ENCODE assay signal across 34 cellular contexts in genomic region chr3:52813810-52814209, GRCh38. TPM values are rescaled to one million over a fixed set of nuclear protein-coding genes. Genes with fewer than 3 reads are reported as not detected.
"Had no signal": no experiment of that assay in that cellular context is flagged by ENCODE, and none has a peak within 500 bp of the region (broad histone marks: within the 10 kb centered on the region; RNA-seq: fewer than 3 reads in every experiment).

No MANE protein-coding gene starts in this region.

- H3K27me3 ChIP-seq: ascending aorta, breast epithelium, cardiac muscle cell, colonic mucosa, esophagus squamous epithelium, gastroesophageal sphincter had no signal

- ATAC-seq: activated T-cell treated with anti-CD3 and anti-CD28 coated beads, Interleukin-2, amount 50 U/mL, for 72 hours; gastroesophageal sphincter had no signal

- H3K36me3 Mint-ChIP-seq: activated naive CD4-positive, alpha-beta T cell treated with anti-CD3 and anti-CD28 coated beads, Interleukin-2, amount 50 U/mL, for 24 hours; activated naive CD8-positive, alpha-beta T cell treated with anti-CD3 and anti-CD28 coated beads, Interleukin-2, amount 10 ng/mL, durations not matched to agents 7 days and 5 days; brain had no signal

- DNase-seq: activated CD4-positive, alpha-beta memory T cell treated with anti-CD3 and anti-CD28 coated beads, Interleukin-2, amount 10 ng/mL, durations not matched to agents 7 days and 5 days; activated CD4-positive, alpha-beta T cell treated with anti-CD3 and anti-CD28 coated beads for 1 hour; activated CD4-positive, alpha-beta T cell treated with anti-CD3 and anti-CD28 coated beads for 4 hours; activated CD4-positive, alpha-beta T cell treated with anti-CD3 and anti-CD28 coated beads, Interleukin-2, amount 10 ng/mL, durations not matched to agents 7 days and 5 days; activated CD4-positive, alpha-beta T cell treated with anti-CD3 and anti-CD28 coated beads, Interleukin-2, amount 50 U/mL, for 4 hours; activated CD4-positive, CD25-positive, alpha-beta regulatory T cell; activated CD8-positive, alpha-beta memory T cell treated with anti-CD3 and anti-CD28 coated beads, Interleukin-2, amount 50 U/mL, for 48 hours; activated effector memory CD4-positive, alpha-beta T cell treated with Interleukin-2 at 50 U/mL for 16 hours; activated gamma-delta T cell treated with Interleukin-2 at 50 U/mL for 16 hours; activated naive CD4-positive, alpha-beta T cell treated with Interleukin-2 at 50 U/mL for 16 hours; activated naive CD8-positive, alpha-beta T cell treated with anti-CD3 and anti-CD28 coated beads, Interleukin-2, amount 10 ng/mL, durations not matched to agents 7 days and 5 days; activated T-cell treated with anti-CD3 and anti-CD28 coated beads for 4 hours; activated T-cell treated with anti-CD3 and anti-CD28 coated beads, Interleukin-2, amount 50 U/mL, for 24 hours; activated T-cell treated with anti-CD3 and anti-CD28 coated beads, Interleukin-2, amount 50 U/mL, for 72 hours; central memory CD4-positive, alpha-beta T cell; cerebellar nuclear complex; colonic mucosa; effector CD8-positive, alpha-beta T cell; esophagus squamous epithelium; foreskin melanocyte; T-helper 2 cell had no signal

- H3K36me3 ChIP-seq: ascending aorta, breast epithelium, cardiac muscle cell, colonic mucosa, esophagus squamous epithelium, gastroesophageal sphincter had no signal

- H3K27me3 Mint-ChIP-seq: activated CD4-positive, alpha-beta T cell treated with anti-CD3 and anti-CD28 coated beads, Interleukin-2, amount 10 ng/mL, durations not matched to agents 7 days and 5 days; activated naive CD4-positive, alpha-beta T cell treated with anti-CD3 and anti-CD28 coated beads, Interleukin-2, amount 50 U/mL, for 24 hours; activated T-cell treated with anti-CD3 and anti-CD28 coated beads, Interleukin-2, amount 50 U/mL, for 24 hours had no signal

- H3K4me3 Mint-ChIP-seq: activated CD4-positive, alpha-beta memory T cell treated with anti-CD3 and anti-CD28 coated beads, Interleukin-2, amount 10 ng/mL, durations not matched to agents 7 days and 5 days; activated CD4-positive, alpha-beta T cell treated with anti-CD3 and anti-CD28 coated beads, Interleukin-2, amount 10 ng/mL, durations not matched to agents 7 days and 5 days; activated naive CD4-positive, alpha-beta T cell treated with anti-CD3 and anti-CD28 coated beads, Interleukin-2, amount 50 U/mL, for 24 hours; activated naive CD8-positive, alpha-beta T cell treated with anti-CD3 and anti-CD28 coated beads, Interleukin-2, amount 10 ng/mL, durations not matched to agents 7 days and 5 days; activated T-cell treated with anti-CD3 and anti-CD28 coated beads, Interleukin-2, amount 50 U/mL, for 24 hours; activated T-cell treated with anti-CD3 and anti-CD28 coated beads, Interleukin-2, amount 50 U/mL, for 72 hours; brain had no signal

- H3K9me3 Mint-ChIP-seq: activated CD4-positive, alpha-beta memory T cell treated with anti-CD3 and anti-CD28 coated beads, Interleukin-2, amount 10 ng/mL, durations not matched to agents 7 days and 5 days; activated CD4-positive, alpha-beta T cell treated with anti-CD3 and anti-CD28 coated beads, Interleukin-2, amount 10 ng/mL, durations not matched to agents 7 days and 5 days; activated naive CD4-positive, alpha-beta T cell treated with anti-CD3 and anti-CD28 coated beads, Interleukin-2, amount 50 U/mL, for 24 hours; activated naive CD8-positive, alpha-beta T cell treated with anti-CD3 and anti-CD28 coated beads, Interleukin-2, amount 10 ng/mL, durations not matched to agents 7 days and 5 days; activated T-cell treated with anti-CD3 and anti-CD28 coated beads, Interleukin-2, amount 50 U/mL, for 24 hours; activated T-cell treated with anti-CD3 and anti-CD28 coated beads, Interleukin-2, amount 50 U/mL, for 72 hours; brain had no signal

- H3K27ac ChIP-seq: ascending aorta, breast epithelium, cardiac muscle cell, colonic mucosa, epithelial cell of prostate, esophagus squamous epithelium, gastroesophageal sphincter had no signal

- H3K4me1 Mint-ChIP-seq: activated CD4-positive, alpha-beta memory T cell treated with anti-CD3 and anti-CD28 coated beads, Interleukin-2, amount 10 ng/mL, durations not matched to agents 7 days and 5 days; activated naive CD4-positive, alpha-beta T cell treated with anti-CD3 and anti-CD28 coated beads, Interleukin-2, amount 50 U/mL, for 24 hours; brain had no signal

- H3K27ac Mint-ChIP-seq: activated CD4-positive, alpha-beta memory T cell treated with anti-CD3 and anti-CD28 coated beads, Interleukin-2, amount 10 ng/mL, durations not matched to agents 7 days and 5 days; activated CD4-positive, alpha-beta T cell treated with anti-CD3 and anti-CD28 coated beads, Interleukin-2, amount 10 ng/mL, durations not matched to agents 7 days and 5 days; activated naive CD4-positive, alpha-beta T cell treated with anti-CD3 and anti-CD28 coated beads, Interleukin-2, amount 50 U/mL, for 24 hours; activated naive CD8-positive, alpha-beta T cell treated with anti-CD3 and anti-CD28 coated beads, Interleukin-2, amount 10 ng/mL, durations not matched to agents 7 days and 5 days; activated T-cell treated with anti-CD3 and anti-CD28 coated beads, Interleukin-2, amount 50 U/mL, for 72 hours; brain had no signal

- H3K9me3 ChIP-seq: ascending aorta, breast epithelium, colonic mucosa, esophagus squamous epithelium, gastroesophageal sphincter had no signal

- H3K4me1 ChIP-seq: ascending aorta, breast epithelium, colonic mucosa, esophagus squamous epithelium, gastroesophageal sphincter had no signal

- H3K4me3 ChIP-seq: ascending aorta, breast epithelium, cardiac muscle cell, colonic mucosa, esophagus squamous epithelium, gastroesophageal sphincter had no signal

RNA-seq across cellular contexts. Expression of gene ITIH3, which starts 19.2 kb away (rescaled TPM):
- total RNA-seq: activated CD4-positive, alpha-beta memory T cell treated with anti-CD3 and anti-CD28 coated beads, Interleukin-2, amount 10 ng/mL, durations not matched to agents 7 days and 5 days; activated CD4-positive, alpha-beta T cell treated with anti-CD3 and anti-CD28 coated beads, Interleukin-2, amount 10 ng/mL, durations not matched to agents 7 days and 5 days; activated naive CD8-positive, alpha-beta T cell treated with anti-CD3 and anti-CD28 coated beads, Interleukin-2, amount 10 ng/mL, durations not matched to agents 7 days and 5 days; activated T-cell treated with anti-CD3 and anti-CD28 coated beads, Interleukin-2, amount 50 U/mL, for 72 hours; endothelial cell of umbilical vein; glomerular endothelial cell; T-helper 1 cell treated with Interleukin-12 subunit alpha and Interleukin-12 subunit beta and Interleukin-4 antibody, amounts not matched to agents 30 ng/mL and 1 ng/mL, for 36 hours had no signal
- polyA plus RNA-seq: endothelial cell of umbilical vein had no signal

RNA-seq across cellular contexts. Expression of gene MUSTN1, which starts 21.0 kb away (rescaled TPM):
- total RNA-seq: cardiac muscle cell, dermis microvascular lymphatic vessel endothelial cell, fibroblast of lung, fibroblast of villous mesenchyme had no signal
- polyA plus RNA-seq: cardiac muscle cell had no signal

RNA-seq across cellular contexts. Expression of gene ITIH1, which starts 36.4 kb away (rescaled TPM):
- total RNA-seq: activated CD4-positive, alpha-beta memory T cell treated with anti-CD3 and anti-CD28 coated beads, Interleukin-2, amount 10 ng/mL, durations not matched to agents 7 days and 5 days; activated CD4-positive, alpha-beta T cell treated with anti-CD3 and anti-CD28 coated beads, Interleukin-2, amount 10 ng/mL, durations not matched to agents 7 days and 5 days; activated naive CD8-positive, alpha-beta T cell treated with anti-CD3 and anti-CD28 coated beads, Interleukin-2, amount 10 ng/mL, durations not matched to agents 7 days and 5 days; activated T-cell treated with anti-CD3 and anti-CD28 coated beads, Interleukin-2, amount 50 U/mL, for 72 hours; cardiac muscle cell; dermis microvascular lymphatic vessel endothelial cell; endothelial cell of umbilical vein; esophagus squamous epithelium; fibroblast of lung; fibroblast of villous mesenchyme; gastroesophageal sphincter; glomerular endothelial cell; T-helper 1 cell treated with Interleukin-12 subunit alpha and Interleukin-12 subunit beta and Interleukin-4 antibody, amounts not matched to agents 30 ng/mL and 1 ng/mL, for 36 hours had no signal
- polyA plus RNA-seq: endothelial cell of umbilical vein, fibroblast of lung had no signal
